11 cellular contexts compared by ENCODE assay signal in genomic region chr6:117776441-117776840, GRCh38.
DNase-seq lines count a peak whose midpoint lies in the region; ATAC-seq and TF ChIP-seq lines count a peak whose summit lies in the region.
"Had no signal": no experiment of that assay in that cellular context is flagged by ENCODE, and none has a peak within 500 bp of the region (broad histone marks: within the 10 kb centered on the region; RNA-seq: fewer than 3 reads in every experiment).

No MANE protein-coding gene starts in this region.

- H3K27me3 Mint-ChIP-seq in natural killer cell treated with Interleukin-12 subunit alpha and Interleukin-12 subunit beta and Interleukin-15 and Interleukin-18, amount 100 ng/mL, for 72 hours, result peaks cover 21 to 32% of the 10 kb centered on the region in 2 donors

- H3K4me1 Mint-ChIP-seq in natural killer cell treated with Interleukin-12 subunit alpha and Interleukin-12 subunit beta and Interleukin-15 and Interleukin-18, amount 100 ng/mL, for 72 hours (ENCODE audit: low read depth in 2 of 2), result no peaks in the 10 kb centered on the region
- H3K4me1 Mint-ChIP-seq: activated naive CD4-positive, alpha-beta T cell treated with anti-CD3 and anti-CD28 coated beads, Interleukin-2, amount 50 U/mL, for 24 hours had no signal

- H3K4me3 ChIP-seq in fibroblast of pulmonary artery (replicated peaks; ENCODE audit: low read depth, low read length), result no peak overlapping the region
- H3K4me3 ChIP-seq: heart left ventricle, SJSA1 had no signal

- no peak overlapping the region for H3K4me3 Mint-ChIP-seq in natural killer cell treated with Interleukin-12 subunit alpha and Interleukin-12 subunit beta and Interleukin-15 and Interleukin-18, amount 100 ng/mL, for 72 hours
- H3K4me3 Mint-ChIP-seq: activated naive CD4-positive, alpha-beta T cell treated with anti-CD3 and anti-CD28 coated beads, Interleukin-2, amount 50 U/mL, for 24 hours had no signal

- H3K9me3 Mint-ChIP-seq in natural killer cell treated with Interleukin-12 subunit alpha and Interleukin-12 subunit beta and Interleukin-15 and Interleukin-18, amount 100 ng/mL, for 72 hours, result no peaks in the 10 kb centered on the region
- H3K9me3 Mint-ChIP-seq: activated naive CD4-positive, alpha-beta T cell treated with anti-CD3 and anti-CD28 coated beads, Interleukin-2, amount 50 U/mL, for 24 hours had no signal

- TF ChIP-seq CTCF in fibroblast of pulmonary artery (IDR thresholded peaks at IDR 0.05; ENCODE audit: low read length, missing control alignments), result peak; percentile 17

- DNase-seq in DMS 273 treated with DMSO at 0.1 percent for 48 hours (lab: John Stamatoyannopoulos, UW), result peak; percentile 30
- peak; percentile 4 for DNase-seq in NAMALWA (ENCODE audit: low spot score)
- DNase-seq in fibroblast of pulmonary artery (ENCODE audit: low read depth), result no peak
- DNase-seq in natural killer cell treated with Interleukin-12 subunit alpha and Interleukin-12 subunit beta and Interleukin-15 and Interleukin-18, amount 100 ng/mL, for 72 hours (ENCODE audit: low spot score), result no peak
- DNase-seq in NCI-H748 (lab: John Stamatoyannopoulos, UW; ENCODE audit: unreplicated experiment), result no peak
- DNase-seq: heart left ventricle had no signal

- no peaks in the 10 kb centered on the region for H3K36me3 Mint-ChIP-seq in natural killer cell treated with Interleukin-12 subunit alpha and Interleukin-12 subunit beta and Interleukin-15 and Interleukin-18, amount 100 ng/mL, for 72 hours
- H3K36me3 Mint-ChIP-seq: activated naive CD4-positive, alpha-beta T cell treated with anti-CD3 and anti-CD28 coated beads, Interleukin-2, amount 50 U/mL, for 24 hours had no signal

- H3K27ac Mint-ChIP-seq in natural killer cell treated with Interleukin-12 subunit alpha and Interleukin-12 subunit beta and Interleukin-15 and Interleukin-18, amount 100 ng/mL, for 72 hours, result no peak overlapping the region
- H3K27ac Mint-ChIP-seq: activated naive CD4-positive, alpha-beta T cell treated with anti-CD3 and anti-CD28 coated beads, Interleukin-2, amount 50 U/mL, for 24 hours had no signal

- ATAC-seq in GM21576 (IDR thresholded peaks at IDR 0.05; ENCODE audit: unreplicated experiment) (peak; percentile 40), GM19023 (IDR thresholded peaks at IDR 0.05; ENCODE audit: unreplicated experiment) (no peak), HG02970 (IDR thresholded peaks at IDR 0.05; ENCODE audit: low FRiP score, unreplicated experiment) (no peak)
- ATAC-seq in natural killer cell treated with Interleukin-12 subunit alpha and Interleukin-12 subunit beta and Interleukin-15 and Interleukin-18, amount 100 ng/mL, for 72 hours, result no peak
- ATAC-seq: heart left ventricle had no signal

Comparison
In these comparisons a context has a peak if more than half of its experiments do, and no peak if none do; other contexts are left out.
1. DNase-seq: peak in DMS 273 treated with DMSO at 0.1 percent for 48 hours (single experiment) and NAMALWA (single experiment); none in fibroblast of pulmonary artery (single experiment), natural killer cell treated with Interleukin-12 subunit alpha and Interleukin-12 subunit beta and Interleukin-15 and Interleukin-18, amount 100 ng/mL, for 72 hours (single experiment) and NCI-H748 (single experiment).